Comparison of ENCODE assay signal across 12 cellular contexts in genomic region chr3:110995461-110996226, GRCh38.
DNase-seq lines count a peak whose midpoint lies in the region; ATAC-seq, FAIRE-seq and TF ChIP-seq lines count a peak whose summit lies in the region.
"Had no signal": no experiment of that assay in that cellular context is flagged by ENCODE, and none has a peak within 500 bp of the region (broad histone marks: within the 10 kb centered on the region; RNA-seq: fewer than 3 reads in every experiment).

No MANE protein-coding gene starts in this region.

- TF ChIP-seq CTCF in astrocyte (IDR thresholded peaks at IDR 0.05; ENCODE audit: insufficient read depth, low read depth, low read length) (no peak), osteoblast (IDR thresholded peaks at IDR 0.05; ENCODE audit: extremely low read depth, low read depth, low read length) (no peak)

- no peak for ATAC-seq in natural killer cell treated with Interleukin-12 subunit alpha and Interleukin-12 subunit beta and Interleukin-15 and Interleukin-18, amount 100 ng/mL, for 72 hours
- ATAC-seq: gastroesophageal sphincter had no signal

- H3K4me1 Mint-ChIP-seq in astrocyte (ENCODE audit: low read depth, unreplicated experiment) = no peaks in the 10 kb centered on the region
- H3K4me1 Mint-ChIP-seq in natural killer cell treated with Interleukin-12 subunit alpha and Interleukin-12 subunit beta and Interleukin-15 and Interleukin-18, amount 100 ng/mL, for 72 hours (ENCODE audit: low read depth in 2 of 2) = no peaks in the 10 kb centered on the region

- H3K27ac ChIP-seq in astrocyte (ENCODE audit: low read depth, low read length) (no peak overlapping the region), osteoblast (ENCODE audit: low read depth, low read length) (no peak overlapping the region)
- H3K27ac ChIP-seq: gastroesophageal sphincter had no signal

- no peaks in the 10 kb centered on the region for H4K20me1 ChIP-seq in astrocyte (ENCODE audit: insufficient read depth, low read length)
- H4K20me1 ChIP-seq in osteoblast (ENCODE audit: insufficient read depth, low read length) = no peaks in the 10 kb centered on the region

- no peak overlapping the region for H3K4me2 ChIP-seq in astrocyte (ENCODE audit: low read length)
- H3K4me2 ChIP-seq in osteoblast (ENCODE audit: insufficient read depth, low read length) = no peak overlapping the region

- DNase-seq in ELR (ENCODE audit: low read depth) (peak; percentile 84), NCI-H146 (lab: John Stamatoyannopoulos, UW) (peak; percentile 46), astrocyte (ENCODE audit: low read depth) (peak; percentile 52), osteoblast (ENCODE audit: insufficient read length, low spot score, missing footprints) (no peak), frontal cortex (ENCODE audit: low spot score in 2 of 2) (no peak)
- no peak for DNase-seq in activated CD4-positive, alpha-beta T cell treated with anti-CD3 and anti-CD28 coated beads, Interleukin-2, amount 50 U/mL, for 1 hour
- DNase-seq in natural killer cell treated with Interleukin-12 subunit alpha and Interleukin-12 subunit beta and Interleukin-15 and Interleukin-18, amount 100 ng/mL, for 72 hours (ENCODE audit: low spot score) = no peak
- DNase-seq: activated naive CD4-positive, alpha-beta T cell; DMS 273 treated with DMSO at 0.1 percent for 48 hours; stimulated activated naive CD4-positive, alpha-beta T cell; T-helper 2 cell had no signal

- H3K9ac ChIP-seq in astrocyte (ENCODE audit: low read length) = no peak overlapping the region

- no peaks in the 10 kb centered on the region for H3K36me3 ChIP-seq in astrocyte (ENCODE audit: insufficient read depth, low read length)
- H3K36me3 ChIP-seq in osteoblast (ENCODE audit: insufficient read depth, low read length) = no peaks in the 10 kb centered on the region
- H3K36me3 ChIP-seq: gastroesophageal sphincter had no signal

- peaks cover 1% of the 10 kb centered on the region for H3K9me3 Mint-ChIP-seq in astrocyte (ENCODE audit: unreplicated experiment)
- peaks cover 1% of the 10 kb centered on the region for H3K9me3 Mint-ChIP-seq in natural killer cell treated with Interleukin-12 subunit alpha and Interleukin-12 subunit beta and Interleukin-15 and Interleukin-18, amount 100 ng/mL, for 72 hours

- H3K4me1 ChIP-seq in astrocyte (ENCODE audit: insufficient read depth, low read length) (no peaks in the 10 kb centered on the region), osteoblast (ENCODE audit: insufficient read depth, low read length) (no peaks in the 10 kb centered on the region)
- H3K4me1 ChIP-seq: gastroesophageal sphincter had no signal

- peak overlapping the region; percentile 2 for H2AFZ ChIP-seq in astrocyte (ENCODE audit: low read depth, low read length)
- H2AFZ ChIP-seq in osteoblast (ENCODE audit: low read length) = peak overlapping the region; percentile 6

- H3K27ac Mint-ChIP-seq in astrocyte (ENCODE audit: unreplicated experiment) = no peak overlapping the region
- no peak overlapping the region for H3K27ac Mint-ChIP-seq in natural killer cell treated with Interleukin-12 subunit alpha and Interleukin-12 subunit beta and Interleukin-15 and Interleukin-18, amount 100 ng/mL, for 72 hours

- H3K4me3 ChIP-seq in astrocyte (ENCODE audit: insufficient read depth, low read depth, low read length) (no peak overlapping the region), osteoblast (ENCODE audit: insufficient read depth, low read length) (no peak overlapping the region)
- H3K4me3 ChIP-seq: gastroesophageal sphincter had no signal

- H3K9me3 ChIP-seq in astrocyte (ENCODE audit: insufficient read depth, low read depth, low read length) (no peaks in the 10 kb centered on the region), osteoblast (ENCODE audit: low read depth, low read length) (no peaks in the 10 kb centered on the region)
- H3K9me3 ChIP-seq: gastroesophageal sphincter had no signal

- FAIRE-seq in astrocyte (lab: Jason Lieb, UNC) = peak; percentile 37
- FAIRE-seq in frontal cortex (lab: Jason Lieb, UNC) = no peak

- no peak overlapping the region for H3K4me3 Mint-ChIP-seq in astrocyte (ENCODE audit: unreplicated experiment)
- no peak overlapping the region for H3K4me3 Mint-ChIP-seq in natural killer cell treated with Interleukin-12 subunit alpha and Interleukin-12 subunit beta and Interleukin-15 and Interleukin-18, amount 100 ng/mL, for 72 hours

- H3K79me2 ChIP-seq in astrocyte (ENCODE audit: insufficient read depth, low read length) (no peaks in the 10 kb centered on the region), osteoblast (ENCODE audit: insufficient read depth, low read length) (no peaks in the 10 kb centered on the region)

- H3K36me3 Mint-ChIP-seq in astrocyte (ENCODE audit: low read depth, unreplicated experiment) = no peaks in the 10 kb centered on the region
- H3K36me3 Mint-ChIP-seq in natural killer cell treated with Interleukin-12 subunit alpha and Interleukin-12 subunit beta and Interleukin-15 and Interleukin-18, amount 100 ng/mL, for 72 hours = no peaks in the 10 kb centered on the region

- no peaks in the 10 kb centered on the region for H3K27me3 Mint-ChIP-seq in astrocyte (ENCODE audit: low read depth, unreplicated experiment)
- H3K27me3 Mint-ChIP-seq in natural killer cell treated with Interleukin-12 subunit alpha and Interleukin-12 subunit beta and Interleukin-15 and Interleukin-18, amount 100 ng/mL, for 72 hours = peaks cover 0 to 2% of the 10 kb centered on the region in 2 donors

- no peaks in the 10 kb centered on the region for H3K27me3 ChIP-seq in astrocyte (ENCODE audit: insufficient read depth, low read length)
- H3K27me3 ChIP-seq in osteoblast (ENCODE audit: insufficient read depth, low read length) = no peaks in the 10 kb centered on the region
- H3K27me3 ChIP-seq: gastroesophageal sphincter had no signal

Comparison
In these comparisons a context has a peak if more than half of its experiments do, and no peak if none do; other contexts are left out.
1. DNase-seq: peak in ELR (single experiment), NCI-H146 (single experiment) and astrocyte (single experiment); none in osteoblast (single experiment), activated CD4-positive, alpha-beta T cell treated with anti-CD3 and anti-CD28 coated beads, Interleukin-2, amount 50 U/mL, for 1 hour (single experiment), frontal cortex (0 of 2) and natural killer cell treated with Interleukin-12 subunit alpha and Interleukin-12 subunit beta and Interleukin-15 and Interleukin-18, amount 100 ng/mL, for 72 hours (single experiment).